ENCODE assay signal across 10 cellular contexts in genomic region chr16:57023541-57024249, GRCh38. TPM values are rescaled to one million over a fixed set of nuclear protein-coding genes. Genes with fewer than 3 reads are reported as not detected.
DNase-seq lines count a peak whose midpoint lies in the region; ATAC-seq and TF ChIP-seq lines count a peak whose summit lies in the region.
"Had no signal": no experiment of that assay in that cellular context is flagged by ENCODE, and none has a peak within 500 bp of the region (broad histone marks: within the 10 kb centered on the region; RNA-seq: fewer than 3 reads in every experiment).

No MANE protein-coding gene starts in this region.

- H3K9me3 ChIP-seq in left ventricle myocardium inferior (replicated peaks): no peaks in the 10 kb centered on the region

- intact Hi-C loops in left ventricle myocardium inferior (cut with micrococcal nuclease): no loop called here

- no peak overlapping the region for H3K27ac ChIP-seq in left ventricle myocardium inferior (replicated peaks)

- no peaks in the 10 kb centered on the region for H3K27me3 Mint-ChIP-seq in T-helper 1 cell treated with Interleukin-12 subunit alpha and Interleukin-12 subunit beta and Interleukin-4 antibody, amounts not matched to agents 30 μg/mL and 1 μg/mL, for 36 hours (ENCODE audit: low read depth)
- H3K27me3 Mint-ChIP-seq in activated T-cell treated with anti-CD3 and anti-CD28 coated beads, Interleukin-2, amount 50 U/mL, for 4 hours (ENCODE audit: low read depth): no peaks in the 10 kb centered on the region
- H3K27me3 Mint-ChIP-seq in memory B cell: no peaks in the 10 kb centered on the region

- peak; percentile 74 to 80 for ATAC-seq in activated T-cell treated with anti-CD3 and anti-CD28 coated beads, Interleukin-2, amount 50 U/mL, for 4 hours
- ATAC-seq in memory B cell (ENCODE audit: low read depth): peak; percentile 57
- ATAC-seq in HG02885 (IDR thresholded peaks at IDR 0.05; ENCODE audit: poor library complexity, unreplicated experiment): no peak
- no peak for ATAC-seq in GM19035 (IDR thresholded peaks at IDR 0.05; ENCODE audit: unreplicated experiment)

- H3K4me1 ChIP-seq in left ventricle myocardium inferior: no peaks in the 10 kb centered on the region

- H3K4me1 Mint-ChIP-seq in T-helper 1 cell treated with Interleukin-12 subunit alpha and Interleukin-12 subunit beta and Interleukin-4 antibody, amounts not matched to agents 30 μg/mL and 1 μg/mL, for 36 hours (ENCODE audit: low read depth): peaks cover 66% of the 10 kb centered on the region
- peaks cover 93% of the 10 kb centered on the region for H3K4me1 Mint-ChIP-seq in activated T-cell treated with anti-CD3 and anti-CD28 coated beads, Interleukin-2, amount 50 U/mL, for 4 hours (ENCODE audit: low read depth)
- peaks cover 32% of the 10 kb centered on the region for H3K4me1 Mint-ChIP-seq in memory B cell

- TF ChIP-seq CTCF in left ventricle myocardium inferior (IDR thresholded peaks at IDR 0.05; ENCODE audit: borderline replicate concordance): no peak

- H3K9me3 Mint-ChIP-seq in T-helper 1 cell treated with Interleukin-12 subunit alpha and Interleukin-12 subunit beta and Interleukin-4 antibody, amounts not matched to agents 30 μg/mL and 1 μg/mL, for 36 hours: no peaks in the 10 kb centered on the region
- no peaks in the 10 kb centered on the region for H3K9me3 Mint-ChIP-seq in activated T-cell treated with anti-CD3 and anti-CD28 coated beads, Interleukin-2, amount 50 U/mL, for 4 hours
- no peaks in the 10 kb centered on the region for H3K9me3 Mint-ChIP-seq in memory B cell

- no peaks in the 10 kb centered on the region for H3K27me3 ChIP-seq in left ventricle myocardium inferior (ENCODE audit: low read depth)

- no peak overlapping the region for H3K4me3 ChIP-seq in left ventricle myocardium inferior

- peak overlapping the region; percentile 46 for H3K4me3 Mint-ChIP-seq in T-helper 1 cell treated with Interleukin-12 subunit alpha and Interleukin-12 subunit beta and Interleukin-4 antibody, amounts not matched to agents 30 μg/mL and 1 μg/mL, for 36 hours
- H3K4me3 Mint-ChIP-seq in activated T-cell treated with anti-CD3 and anti-CD28 coated beads, Interleukin-2, amount 50 U/mL, for 4 hours: peak overlapping the region; percentile 16
- H3K4me3 Mint-ChIP-seq in memory B cell: no peak overlapping the region

- peaks cover 33% of the 10 kb centered on the region for H3K36me3 ChIP-seq in left ventricle myocardium inferior

- H3K27ac Mint-ChIP-seq in T-helper 1 cell treated with Interleukin-12 subunit alpha and Interleukin-12 subunit beta and Interleukin-4 antibody, amounts not matched to agents 30 μg/mL and 1 μg/mL, for 36 hours: peak overlapping the region; percentile 60
- no peak overlapping the region for H3K27ac Mint-ChIP-seq in memory B cell

- DNase-seq in activated T-cell treated with anti-CD3 and anti-CD28 coated beads, Interleukin-2, amount 50 U/mL, for 4 hours: peak; percentile 72
- DNase-seq in memory B cell (ENCODE audit: low spot score in 2 of 2) (no peak), NCI-H128 (lab: John Stamatoyannopoulos, UW; ENCODE audit: unreplicated experiment) (no peak), left ventricle myocardium inferior (no peak)
- DNase-seq in stimulated activated CD8-positive, alpha-beta memory T cell treated with anti-CD3 and anti-CD28 coated beads, Interleukin-2, amount 100 ng/mL, for 48 hours (ENCODE audit: low read depth in 2 of 2): peak; percentile 69
- DNase-seq: COR-L47, NCI-H82 had no signal

- peaks cover 84% of the 10 kb centered on the region for H3K36me3 Mint-ChIP-seq in T-helper 1 cell treated with Interleukin-12 subunit alpha and Interleukin-12 subunit beta and Interleukin-4 antibody, amounts not matched to agents 30 μg/mL and 1 μg/mL, for 36 hours (ENCODE audit: low read depth)
- H3K36me3 Mint-ChIP-seq in activated T-cell treated with anti-CD3 and anti-CD28 coated beads, Interleukin-2, amount 50 U/mL, for 4 hours (ENCODE audit: insufficient read depth): peaks cover 56% of the 10 kb centered on the region
- H3K36me3 Mint-ChIP-seq in memory B cell: peaks cover 54% of the 10 kb centered on the region

RNA-seq across cellular contexts. Expression of gene NLRC5, which starts 34.3 kb away (rescaled TPM):
- 100 to 1,000 TPM; 143 to 180 (median 158) TPM for total RNA-seq in activated T-cell treated with anti-CD3 and anti-CD28 coated beads, Interleukin-2, amount 50 U/mL, for 4 hours
- 6.6 TPM for total RNA-seq in left ventricle myocardium inferior

Comparison
In these comparisons a context has a peak if more than half of its experiments do, and no peak if none do; other contexts are left out.
1. ATAC-seq: peak in activated T-cell treated with anti-CD3 and anti-CD28 coated beads, Interleukin-2, amount 50 U/mL, for 4 hours (2 of 2) and memory B cell (single experiment); none in HG02885 (single experiment) and GM19035 (single experiment).
2. DNase-seq: peak in activated T-cell treated with anti-CD3 and anti-CD28 coated beads, Interleukin-2, amount 50 U/mL, for 4 hours (single experiment) and stimulated activated CD8-positive, alpha-beta memory T cell treated with anti-CD3 and anti-CD28 coated beads, Interleukin-2, amount 100 ng/mL, for 48 hours (2 of 2); none in memory B cell (0 of 2), NCI-H128 (single experiment) and left ventricle myocardium inferior (single experiment).
3. RNA of gene NLRC5, which starts 34.3 kb away (total RNA-seq): 143 to 180 TPM in activated T-cell treated with anti-CD3 and anti-CD28 coated beads, Interleukin-2, amount 50 U/mL, for 4 hours; 6.6 TPM in left ventricle myocardium inferior (single experiment); every median in the first group is over 10 times any median in the second.